Comparison of ENCODE assay signal across 8 cellular contexts in genomic region chr3:8501388-8502131, GRCh38.
DNase-seq lines count a peak whose midpoint lies in the region; ATAC-seq lines count a peak whose summit lies in the region.

Gene LMCD1 (plus strand): TSS chr3:8501823. CDS start chr3:8501939, 116 bp downstream.

- DNase-seq in NCI-H446 (lab: John Stamatoyannopoulos, UW) (peak; percentile 34 to 81), cortex of kidney (lab: John Stamatoyannopoulos, UW) (peak; percentile 89)
- peak; percentile 71 for DNase-seq in activated CD4-positive, alpha-beta T cell treated with anti-CD3 and anti-CD28 coated beads, Interleukin-2, amount 50 U/mL, for 1 hour
- peak; percentile 46 to 74 (median 62) for DNase-seq in stimulated activated CD4-positive, alpha-beta T cell treated with anti-CD3 and anti-CD28 coated beads, Interleukin-1b, Interleukin-23, amount 100 ng/mL, for 24 hours (ENCODE audit: low read depth in 4 of 4, low spot score in 1 of 4)

- H3K27me3 ChIP-seq in ACC112 (ENCODE audit: insufficient read depth, low read length): no peaks in the 10 kb centered on the region
- H3K27me3 ChIP-seq in layer of hippocampus (ENCODE audit: control insufficient read depth, insufficient read depth, low read length): no peaks in the 10 kb centered on the region

- ATAC-seq in GM18870 (IDR thresholded peaks at IDR 0.05; ENCODE audit: unreplicated experiment) (peak; percentile 90), HG03103 (IDR thresholded peaks at IDR 0.05; ENCODE audit: low read depth, unreplicated experiment) (peak; percentile 93)

- H2AFZ ChIP-seq in ACC112 (ENCODE audit: low read length, unreplicated experiment): peak within 1 kb of the TSS; percentile 96

- peak within 1 kb of the TSS; percentile 92 for H3K4me3 ChIP-seq in ACC112 (ENCODE audit: low read depth, low read length)

- H3K27ac ChIP-seq in ACC112 (ENCODE audit: low read depth, low read length) (peak within 1 kb of the TSS; percentile 78), layer of hippocampus (ENCODE audit: low read depth, low read length) (peak within 1 kb of the TSS; percentile 92)

- peaks cover 35% of the 10 kb centered on the region for H3K79me2 ChIP-seq in ACC112 (ENCODE audit: control insufficient read depth, insufficient read depth, low read length, unreplicated experiment)

- H3K36me3 ChIP-seq in ACC112 (ENCODE audit: insufficient read depth, low read length): 0 out of 2 replicates have a peak, but pooled peaks cover 4% of the 10 kb centered on the region

- peaks cover 61% of the 10 kb centered on the region for H3K4me1 ChIP-seq in ACC112 (ENCODE audit: control insufficient read depth, insufficient read depth, low read length, unreplicated experiment)

Comparison
In these comparisons a context has a peak if more than half of its experiments do, and no peak if none do; other contexts are left out.
1. Peak in every context shown above with its lines: DNase-seq, ATAC-seq, H3K4me3 ChIP-seq and H3K27ac ChIP-seq.